ENCODE assay signal across 19 cellular contexts in genomic region chr2:224016963-224017362, GRCh38. TPM values are rescaled to one million over a fixed set of nuclear protein-coding genes. Genes with fewer than 3 reads are reported as not detected.
DNase-seq lines count a peak whose midpoint lies in the region; ATAC-seq, FAIRE-seq and TF ChIP-seq lines count a peak whose summit lies in the region.
"Had no signal": no experiment of that assay in that cellular context is flagged by ENCODE, and none has a peak within 500 bp of the region (broad histone marks: within the 10 kb centered on the region; RNA-seq: fewer than 3 reads in every experiment).

No MANE protein-coding gene starts in this region.

- H3K36me3 Mint-ChIP-seq in activated naive CD4-positive, alpha-beta T cell treated with anti-CD3 and anti-CD28 coated beads, Interleukin-2, amount 50 U/mL, for 24 hours, result peaks cover 9% of the 10 kb centered on the region
- H3K36me3 Mint-ChIP-seq in T-cell, result no peaks in the 10 kb centered on the region

- peak overlapping the region; percentile 13 for H3K27ac Mint-ChIP-seq in activated naive CD4-positive, alpha-beta T cell treated with anti-CD3 and anti-CD28 coated beads, Interleukin-2, amount 50 U/mL, for 24 hours
- no peak overlapping the region for H3K27ac Mint-ChIP-seq in T-cell
- H3K27ac Mint-ChIP-seq: HFFc6 had no signal

- H3K27me3 Mint-ChIP-seq in activated naive CD4-positive, alpha-beta T cell treated with anti-CD3 and anti-CD28 coated beads, Interleukin-2, amount 50 U/mL, for 24 hours, result no peaks in the 10 kb centered on the region
- no peaks in the 10 kb centered on the region for H3K27me3 Mint-ChIP-seq in T-cell

- H3K9me3 Mint-ChIP-seq in activated naive CD4-positive, alpha-beta T cell treated with anti-CD3 and anti-CD28 coated beads, Interleukin-2, amount 50 U/mL, for 24 hours, result peaks cover 7% of the 10 kb centered on the region
- no peaks in the 10 kb centered on the region for H3K9me3 Mint-ChIP-seq in T-cell
- H3K9me3 Mint-ChIP-seq: HFFc6 had no signal

- H3K9me3 ChIP-seq in mucosa of descending colon, result no peaks in the 10 kb centered on the region
- H3K9me3 ChIP-seq in vagina, result no peaks in the 10 kb centered on the region
- H3K9me3 ChIP-seq: A549 had no signal

- CTCF ChIA-PET in T-cell (lab: Charles Lee), result no interaction called here

- no peak overlapping the region for H3K27ac ChIP-seq in vagina
- H3K27ac ChIP-seq: A549 had no signal

- ATAC-seq in T-cell (replicated peaks in 1 of 4) (peak; percentile 60 to 83 (median 76)), mucosa of descending colon (peak; percentile 75)
- ATAC-seq: A549 had no signal

- no peak for DNase-seq in activated naive CD4-positive, alpha-beta T cell treated with anti-CD3 and anti-CD28 coated beads, Interleukin-2, amount 50 U/mL, for 16 hours
- DNase-seq in T-cell, result no peak
- DNase-seq in bronchial epithelial cell (ENCODE audit: low read depth), result peak; percentile 90
- DNase-seq in mucosa of descending colon, result no peak
- no peak for DNase-seq in NCI-H187 treated with DMSO at 0.1 percent for 48 hours (lab: John Stamatoyannopoulos, UW)
- DNase-seq in SHP77 treated with DMSO at 0.1 percent for 48 hours (lab: John Stamatoyannopoulos, UW), result no peak
- DNase-seq in vagina (ENCODE audit: extremely low spot score in 2 of 2), result no peak
- DNase-seq: DND-41, GDM1, HFFc6, KBM-7, NCI-H1417 treated with DMSO at 0.1 percent for 48 hours, NCI-H2029 treated with DMSO at 0.1 percent for 48 hours, NCI-H2171 treated with DMSO at 0.1 percent for 48 hours, NCI-H748 treated with DMSO at 0.1 percent for 48 hours had no signal

- FAIRE-seq in bronchial epithelial cell (lab: Jason Lieb, UNC), result no peak
- FAIRE-seq: A549, H54 had no signal

- H3K4me1 ChIP-seq in mucosa of descending colon (ENCODE audit: low read depth) (peaks cover 3% of the 10 kb centered on the region), vagina (no peaks in the 10 kb centered on the region)
- H3K4me1 ChIP-seq: A549 had no signal

- POLR2A ChIA-PET in T-cell (lab: Charles Lee), result no interaction called here

- TF ChIP-seq POLR2A in vagina (IDR thresholded peaks at IDR 0.05), result no peak

- H3K4me1 Mint-ChIP-seq in activated naive CD4-positive, alpha-beta T cell treated with anti-CD3 and anti-CD28 coated beads, Interleukin-2, amount 50 U/mL, for 24 hours, result peaks cover 32% of the 10 kb centered on the region
- peaks cover 10 to 21% (median 16%) of the 10 kb centered on the region in 3 donors for H3K4me1 Mint-ChIP-seq in T-cell

- no peaks in the 10 kb centered on the region for H3K36me3 ChIP-seq in bronchial epithelial cell (ENCODE audit: control insufficient read depth, insufficient read depth, low read length)
- no peaks in the 10 kb centered on the region for H3K36me3 ChIP-seq in mucosa of descending colon (ENCODE audit: low read depth)
- H3K36me3 ChIP-seq in vagina, result no peaks in the 10 kb centered on the region
- H3K36me3 ChIP-seq: BLaER1 treated with 17β-estradiol and CSF1 and Interleukin-3, amounts not matched to agents 10 nM and 100 nM had no signal

- H3K4me3 ChIP-seq in bronchial epithelial cell (ENCODE audit: low read depth, low read length), result no peak overlapping the region
- no peak overlapping the region for H3K4me3 ChIP-seq in mucosa of descending colon
- H3K4me3 ChIP-seq in vagina, result no peak overlapping the region
- H3K4me3 ChIP-seq: A549; BLaER1 treated with 17β-estradiol and CSF1 and Interleukin-3, amounts not matched to agents 10 nM and 100 nM had no signal

- intact Hi-C loops in mucosa of descending colon (cut with DNase I, micrococcal nuclease), result no loop called here
- intact Hi-C loops in vagina (cut with DNase I), result no loop called here

- H3K27me3 ChIP-seq in bronchial epithelial cell (ENCODE audit: control insufficient read depth, insufficient read depth, low read length) (no peaks in the 10 kb centered on the region), vagina (no peaks in the 10 kb centered on the region)
- H3K27me3 ChIP-seq: BLaER1 treated with 17β-estradiol and CSF1 and Interleukin-3, amounts not matched to agents 10 nM and 100 nM had no signal

- peak overlapping the region; percentile 53 for H3K4me3 Mint-ChIP-seq in activated naive CD4-positive, alpha-beta T cell treated with anti-CD3 and anti-CD28 coated beads, Interleukin-2, amount 50 U/mL, for 24 hours
- no peak overlapping the region for H3K4me3 Mint-ChIP-seq in T-cell
- H3K4me3 Mint-ChIP-seq: HFFc6 had no signal

- TF ChIP-seq CTCF in bronchial epithelial cell (IDR thresholded peaks at IDR 0.05; ENCODE audit: insufficient read depth, low read length, severe bottlenecking), result no peak
- no peak for TF ChIP-seq CTCF in mucosa of descending colon (IDR thresholded peaks at IDR 0.05)
- no peak for TF ChIP-seq CTCF in vagina (IDR thresholded peaks at IDR 0.05)

RNA-seq across cellular contexts. Expression of gene SERPINE2, which starts 22.1 kb away (rescaled TPM):
- 1 to 10 TPM; 2.0 to 7.5 (median 4.1) TPM for total RNA-seq in T-cell
- 85.8 and 95.3 TPM in 2 replicates for total RNA-seq in bronchial epithelial cell
- total RNA-seq in mucosa of descending colon, result 10 to 100 TPM; 10.6 to 15.9 (median 12.4) TPM
- 52.3 TPM for total RNA-seq in vagina

RNA-seq across cellular contexts. Expression of gene MRPL44, which starts 59.7 kb away (rescaled TPM):
- total RNA-seq in T-cell (10 to 100 TPM; 22.4 to 25.3 (median 23.8) TPM), bronchial epithelial cell (25.7 and 32.9 TPM in 2 replicates), mucosa of descending colon (10 to 100 TPM; 23.8 to 31.9 (median 27.6) TPM), vagina (11.8 TPM)
